Comparison of ENCODE assay signal across 18 cellular contexts in genomic region chr13:103948477-103948876, GRCh38.
"Had no signal": no experiment of that assay in that cellular context is flagged by ENCODE, and none has a peak within 500 bp of the region (broad histone marks: within the 10 kb centered on the region; RNA-seq: fewer than 3 reads in every experiment).

No MANE protein-coding gene starts in this region.

- H3K27me3 ChIP-seq: dorsolateral prefrontal cortex, foreskin keratinocyte, hepatocyte, right atrium auricular region, tibial artery, uterus had no signal

- DNase-seq: activated CD4-positive, alpha-beta T cell treated with anti-CD3 and anti-CD28 coated beads for 36 hours; activated CD8-positive, alpha-beta T cell treated with anti-CD3 and anti-CD28 coated beads for 36 hours; activated naive CD4-positive, alpha-beta T cell treated with anti-CD3 and anti-CD28 coated beads for 36 hours; activated T-cell treated with anti-CD3 and anti-CD28 coated beads, Interleukin-2, amount 50 U/mL, for 4 hours; anterior cingulate cortex; dorsolateral prefrontal cortex; foreskin keratinocyte; left cardiac atrium; occipital lobe; stimulated activated CD4-positive, alpha-beta T cell treated with anti-CD3 and anti-CD28 coated beads, Interleukin-2, amount 100 ng/mL, for 24 hours; stimulated activated naive CD4-positive, alpha-beta T cell treated with Interleukin-2 at 50 U/mL for 16 hours; substantia nigra; tibial artery; uterus had no signal

- H3K4me2 ChIP-seq: hepatocyte had no signal

- H3K27ac ChIP-seq: dorsolateral prefrontal cortex, epithelial cell of prostate, foreskin keratinocyte, hepatocyte, right atrium auricular region, tibial artery, uterus had no signal

- H3K4me3 ChIP-seq: dorsolateral prefrontal cortex, hepatocyte, right atrium auricular region, tibial artery, uterus had no signal

- H3K36me3 ChIP-seq: right atrium auricular region, tibial artery, uterus had no signal

- H2AFZ ChIP-seq: hepatocyte had no signal

- H3K4me1 ChIP-seq: foreskin keratinocyte, right atrium auricular region, tibial artery, uterus had no signal

- H3K9me3 ChIP-seq: right atrium auricular region, tibial artery, uterus had no signal

- ATAC-seq: activated CD4-positive, alpha-beta T cell treated with anti-CD3 and anti-CD28 coated beads for 36 hours; activated CD8-positive, alpha-beta T cell treated with anti-CD3 and anti-CD28 coated beads for 36 hours; activated T-cell treated with anti-CD3 and anti-CD28 coated beads, Interleukin-2, amount 50 U/mL, for 4 hours; foreskin keratinocyte; left cardiac atrium; natural killer cell treated with Interleukin-12 subunit alpha and Interleukin-12 subunit beta and Interleukin-15 and Interleukin-18, amount 100 ng/mL, for 72 hours had no signal
